ENCODE assay signal across 17 cellular contexts in genomic region chr2:46309052-46309953, GRCh38. TPM values are rescaled to one million over a fixed set of nuclear protein-coding genes. Genes with fewer than 3 reads are reported as not detected.
A peak's percentile ranks its signal among the peaks of the same experiment; 100 is the strongest.
DNase-seq lines count a peak whose midpoint lies in the region; TF ChIP-seq lines count a peak whose summit lies in the region.
"Had no signal": no experiment of that assay in that cellular context is flagged by ENCODE, and none has a peak within 500 bp of the region (broad histone marks: within the 10 kb centered on the region; RNA-seq: fewer than 3 reads in every experiment).

No MANE protein-coding gene starts in this region.

- H2BK5ac ChIP-seq in mesenchymal stem cell (ENCODE audit: low read depth, low read length, poor library complexity, severe bottlenecking), result no peak overlapping the region

- no peak overlapping the region for H2AFZ ChIP-seq in mesenchymal stem cell (ENCODE audit: low read depth, low read length)
- H2AFZ ChIP-seq: parathyroid adenoma had no signal

- peaks cover 10% of the 10 kb centered on the region for H3K36me3 Mint-ChIP-seq in activated CD4-positive, alpha-beta T cell treated with anti-CD3 and anti-CD28 coated beads, Interleukin-2, amount 10 ng/mL, durations not matched to agents 7 days and 5 days (ENCODE audit: low read depth)

- peaks cover 20% of the 10 kb centered on the region for H3K79me1 ChIP-seq in mesenchymal stem cell (replicated peaks; ENCODE audit: low read length, poor library complexity, severe bottlenecking)

- H3K23ac ChIP-seq in mesenchymal stem cell (ENCODE audit: low read length in 2 of 2), result no peak overlapping the region

- H3K27me3 ChIP-seq in mesenchymal stem cell (ENCODE audit: control insufficient read depth in 1 of 2, insufficient read depth in 1 of 2, low read length in 2 of 2), result no peaks in the 10 kb centered on the region
- peaks cover 5% of the 10 kb centered on the region for H3K27me3 ChIP-seq in A673 (replicated peaks; ENCODE audit: insufficient read depth, low read depth, low read length, poor library complexity)

- CTCF ChIA-PET in A673 (lab: Charles Lee), result no interaction called here
- CTCF ChIA-PET in activated CD4-positive, alpha-beta T cell treated with anti-CD3 and anti-CD28 coated beads, Interleukin-2, amount 10 ng/mL, durations not matched to agents 7 days and 5 days (lab: Charles Lee), result interaction anchor here (1.2 kb wide), 1 partner anchor 288 kb away, joined by 4 read pairs; no protein-coding TSS in a partner anchor

- intact Hi-C loops in A673 (cut with micrococcal nuclease; ENCODE audit: unreplicated experiment), result no loop called here

- H3K27ac ChIP-seq in mesenchymal stem cell (ENCODE audit: low read length, poor library complexity, severe bottlenecking) (no peak overlapping the region), A673 (ENCODE audit: low read depth, low read length, poor library complexity, severe bottlenecking) (no peak overlapping the region)
- H3K27ac ChIP-seq: BLaER1 treated with 17β-estradiol and CSF1 and Interleukin-3, amounts not matched to agents 10 nM and 100 nM; parathyroid adenoma had no signal

- no peak overlapping the region for H3K9ac ChIP-seq in mesenchymal stem cell (ENCODE audit: low read length)
- H3K9ac ChIP-seq: BLaER1 treated with 17β-estradiol and CSF1 and Interleukin-3, amounts not matched to agents 10 nM and 100 nM; parathyroid adenoma had no signal

- H3K4me2 ChIP-seq in mesenchymal stem cell (ENCODE audit: low read length, poor library complexity, severe bottlenecking), result no peak overlapping the region

- no TSS peak for BruUV-seq in A673 (replicated peaks; lab: Mats Ljungman, UMichigan)

- no peak overlapping the region for H3K4ac ChIP-seq in mesenchymal stem cell (ENCODE audit: low read depth in 1 of 2, low read length in 2 of 2)

- H3K27ac Mint-ChIP-seq in activated CD4-positive, alpha-beta T cell treated with anti-CD3 and anti-CD28 coated beads, Interleukin-2, amount 10 ng/mL, durations not matched to agents 7 days and 5 days, result no peak overlapping the region

- DNase-seq in AG09309 (ENCODE audit: low read depth) (peak; percentile 62), NCI-H748 (lab: John Stamatoyannopoulos, UW; ENCODE audit: unreplicated experiment) (peak; percentile 30), epithelial cell of esophagus (ENCODE audit: low read depth) (peak; percentile 98), mesenchymal stem cell (peak; percentile 86), iPS-NIHi11 (ENCODE audit: low spot score) (no peak), mucosa of gallbladder (ENCODE audit: low spot score) (no peak), A673 (ENCODE audit: low spot score) (no peak)
- no peak for DNase-seq in activated CD4-positive, alpha-beta T cell treated with anti-CD3 and anti-CD28 coated beads, Interleukin-2, amount 10 ng/mL, durations not matched to agents 7 days and 5 days
- DNase-seq: activated CD4-positive, alpha-beta T cell treated with anti-CD3 and anti-CD28 coated beads for 48 hours; anterior cingulate cortex; effector CD4-positive, alpha-beta T cell; hypothalamus; NCI-H1092; NCI-H2171 treated with DMSO at 0.1 percent for 48 hours; stimulated activated CD4-positive, alpha-beta T cell treated with anti-CD3 and anti-CD28 coated beads, Interleukin-1b, Interleukin-23, amount 100 ng/mL, for 48 hours had no signal

- H4K8ac ChIP-seq in mesenchymal stem cell (ENCODE audit: low read length), result no peak overlapping the region

- H3K4me3 ChIP-seq in AG09309 (ENCODE audit: control insufficient read depth, low read depth, low read length) (no peak overlapping the region), epithelial cell of esophagus (ENCODE audit: low read length) (no peak overlapping the region), mesenchymal stem cell (ENCODE audit: insufficient read depth in 1 of 2, low read depth in 1 of 2, low read length in 2 of 2) (no peak overlapping the region), A673 (ENCODE audit: low read depth, low read length, poor library complexity, severe bottlenecking) (no peak overlapping the region)
- H3K4me3 ChIP-seq: BLaER1 treated with 17β-estradiol and CSF1 and Interleukin-3, amounts not matched to agents 10 nM and 100 nM had no signal

- peaks cover 15% of the 10 kb centered on the region for H3K4me1 Mint-ChIP-seq in activated CD4-positive, alpha-beta T cell treated with anti-CD3 and anti-CD28 coated beads, Interleukin-2, amount 10 ng/mL, durations not matched to agents 7 days and 5 days

- no peak overlapping the region for H3K4me3 Mint-ChIP-seq in activated CD4-positive, alpha-beta T cell treated with anti-CD3 and anti-CD28 coated beads, Interleukin-2, amount 10 ng/mL, durations not matched to agents 7 days and 5 days

- H4K91ac ChIP-seq in mesenchymal stem cell (ENCODE audit: low read length), result no peak overlapping the region

- peak overlapping the region; percentile 10 to 31 for H2BK12ac ChIP-seq in mesenchymal stem cell (ENCODE audit: low read length in 2 of 2)

- peaks cover 8% of the 10 kb centered on the region for H3K9me3 Mint-ChIP-seq in activated CD4-positive, alpha-beta T cell treated with anti-CD3 and anti-CD28 coated beads, Interleukin-2, amount 10 ng/mL, durations not matched to agents 7 days and 5 days

- TF ChIP-seq CTCF in AG09309 (IDR thresholded peaks at IDR 0.05; ENCODE audit: control insufficient read depth, insufficient read depth, low read depth, low read length, missing control alignments) (no peak), epithelial cell of esophagus (IDR thresholded peaks at IDR 0.05; ENCODE audit: insufficient read depth, low read depth, low read length, missing control alignments) (no peak), A673 (conservative IDR thresholded peaks at IDR 0.05; ENCODE audit: low read depth, low read length) (no peak)

- H3K14ac ChIP-seq in mesenchymal stem cell (ENCODE audit: low read length in 2 of 2), result peak overlapping the region in 1 of 2 experiments; percentile 44

- H3K27me3 Mint-ChIP-seq in activated CD4-positive, alpha-beta T cell treated with anti-CD3 and anti-CD28 coated beads, Interleukin-2, amount 10 ng/mL, durations not matched to agents 7 days and 5 days, result peaks cover 31% of the 10 kb centered on the region

- POLR2A ChIA-PET in A673 (lab: Charles Lee; ENCODE audit: low non-redundant PET), result no interaction called here
- POLR2A ChIA-PET in activated CD4-positive, alpha-beta T cell treated with anti-CD3 and anti-CD28 coated beads, Interleukin-2, amount 10 ng/mL, durations not matched to agents 7 days and 5 days (lab: Charles Lee), result no interaction called here

- 77% methylated on average over 3 of the region's 3 CpGs for WGBS in mesenchymal stem cell

- peak overlapping the region; percentile 11 to 67 for H3K18ac ChIP-seq in mesenchymal stem cell (ENCODE audit: low read depth in 1 of 2, low read length in 2 of 2)

- no peak overlapping the region for H2AK5ac ChIP-seq in mesenchymal stem cell (ENCODE audit: low read length, severe bottlenecking)

- no peaks in the 10 kb centered on the region for H3K4me1 ChIP-seq in mesenchymal stem cell (ENCODE audit: control insufficient read depth, insufficient read depth, low read depth, low read length)
- H3K4me1 ChIP-seq in A673 (ENCODE audit: insufficient read depth, low read length, poor library complexity, severe bottlenecking), result no peaks in the 10 kb centered on the region

- H3K9me3 ChIP-seq in mesenchymal stem cell (ENCODE audit: control insufficient read depth, low read length) (no peaks in the 10 kb centered on the region), A673 (ENCODE audit: low read depth, low read length, poor library complexity, severe bottlenecking) (no peaks in the 10 kb centered on the region)

- H2BK120ac ChIP-seq in mesenchymal stem cell (ENCODE audit: low read depth, low read length), result no peak overlapping the region

- H3K36me3 ChIP-seq in mesenchymal stem cell (ENCODE audit: control insufficient read depth in 1 of 2, insufficient read depth in 2 of 2, low read depth in 1 of 2, low read length in 2 of 2) (peaks cover 0 to 3% of the 10 kb centered on the region in 2 experiments), A673 (ENCODE audit: insufficient read depth, low read length, poor library complexity, severe bottlenecking) (no peaks in the 10 kb centered on the region)

- no peak overlapping the region for H2BK15ac ChIP-seq in mesenchymal stem cell (ENCODE audit: low read depth, poor library complexity, severe bottlenecking)

RNA-seq across cellular contexts. Expression of gene EPAS1, which starts 12.1 kb away (rescaled TPM):
- 237 TPM for polyA plus RNA-seq in mesenchymal stem cell (2013, experiment 1 of 2)
- 244 TPM for polyA plus RNA-seq in mesenchymal stem cell (2013, experiment 2 of 2)
- total RNA-seq in mucosa of gallbladder (221 TPM), A673 (2021) (0.41 and 1.2 TPM in 2 replicates)
- 1 to 10 TPM; 6.9 to 7.9 TPM for total RNA-seq in activated CD4-positive, alpha-beta T cell treated with anti-CD3 and anti-CD28 coated beads, Interleukin-2, amount 10 ng/mL, durations not matched to agents 7 days and 5 days

Comparison
In these comparisons a context has a peak if more than half of its experiments do, and no peak if none do; other contexts are left out.
1. DNase-seq: peak in AG09309 (single experiment), NCI-H748 (single experiment), epithelial cell of esophagus (single experiment) and mesenchymal stem cell (single experiment); none in iPS-NIHi11 (single experiment), mucosa of gallbladder (single experiment), A673 (single experiment) and activated CD4-positive, alpha-beta T cell treated with anti-CD3 and anti-CD28 coated beads, Interleukin-2, amount 10 ng/mL, durations not matched to agents 7 days and 5 days (single experiment).
2. RNA of gene EPAS1, which starts 12.1 kb away (total RNA-seq): 221 TPM in mucosa of gallbladder (single experiment); 6.9 to 7.9 TPM in activated CD4-positive, alpha-beta T cell treated with anti-CD3 and anti-CD28 coated beads, Interleukin-2, amount 10 ng/mL, durations not matched to agents 7 days and 5 days and 0.41 to 1.2 TPM in A673; every median in the first group is over 10 times any median in the second.